In the genomic region with DNA sequence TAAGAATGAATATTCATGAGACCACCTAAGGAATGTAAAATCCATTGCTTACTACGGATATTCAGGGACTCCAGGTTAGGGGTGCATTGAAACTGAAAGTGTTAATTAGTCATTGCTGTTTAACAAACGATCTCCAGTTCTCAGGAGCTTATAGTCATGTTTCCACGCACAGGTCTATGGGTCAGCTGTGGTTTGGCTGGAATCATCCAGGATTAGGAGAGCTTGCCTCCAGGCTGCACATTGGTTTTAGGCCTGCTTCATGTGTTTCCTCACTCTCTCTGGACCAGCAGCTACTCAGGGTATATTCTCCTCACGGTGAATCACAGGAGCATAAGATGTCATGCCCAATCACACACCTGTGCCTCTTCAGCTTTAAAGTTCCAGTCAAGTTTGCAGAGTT, we compare ENCODE assay signal across 9 cellular contexts.
DNase-seq lines count a peak whose midpoint lies in the region; ATAC-seq and TF ChIP-seq lines count a peak whose summit lies in the region.
"Had no signal": no experiment of that assay in that cellular context is flagged by ENCODE, and none has a peak within 500 bp of the region (broad histone marks: within the 10 kb centered on the region; RNA-seq: fewer than 3 reads in every experiment).

No MANE protein-coding gene starts in this region.

- H3K4me1 ChIP-seq in Panc1 (ENCODE audit: control insufficient read depth, insufficient read depth, low read length) (peaks cover 13% of the 10 kb centered on the region), spleen (no peaks in the 10 kb centered on the region)

- CTCF ChIA-PET in Panc1 (lab: Charles Lee): no interaction called here

- H3K36me3 ChIP-seq in Panc1 (ENCODE audit: control insufficient read depth, insufficient read depth, low read length) (no peaks in the 10 kb centered on the region), spleen (no peaks in the 10 kb centered on the region)

- 52 to 81% (median 70%) methylated on average over 1 to 4 of the region's 4 CpGs for WGBS in spleen, 5 donors

- TF ChIP-seq CTCF in GM12865 (IDR thresholded peaks at IDR 0.05; ENCODE audit: insufficient read depth, low read depth, low read length, missing control alignments): no peak
- TF ChIP-seq CTCF in Panc1 (IDR thresholded peaks at IDR 0.05): no peak
- TF ChIP-seq CTCF in spleen (IDR thresholded peaks at IDR 0.05 in 8 of 11, conservative IDR thresholded peaks at IDR 0.05 in 3 of 11): no peak

- DNase-seq in GM12865 (ENCODE audit: low read depth): peak; percentile 3
- no peak for DNase-seq in Panc1 (ENCODE audit: low read depth, low spot score)
- peak; percentile 68 for DNase-seq in epithelial cell of prostate (ENCODE audit: low read depth, low spot score)
- peak; percentile 97 for DNase-seq in renal cortical epithelial cell (ENCODE audit: low read depth)
- DNase-seq in spleen: no peak
- no peak for DNase-seq in NCI-H1048 (lab: John Stamatoyannopoulos, UW)
- DNase-seq: NCI-H1694 treated with DMSO at 0.1 percent for 48 hours had no signal

- in situ Hi-C loops in Panc1 (cut with HindIII; ENCODE audit: low pct_unique_long_range_greater_than_20kb, low sequenced_read_pairs): no loop called here

- no peaks in the 10 kb centered on the region for H3K27me3 ChIP-seq in Panc1 (ENCODE audit: control insufficient read depth, insufficient read depth, low read length)
- H3K27me3 ChIP-seq in spleen (replicated peaks in 1 of 7): no peaks in the 10 kb centered on the region

- no peak overlapping the region for H3K4me3 ChIP-seq in GM12865 (ENCODE audit: low read depth, low read length)
- no peak overlapping the region; a peak in 1 of 4 replicates for H3K4me3 ChIP-seq in Panc1 (ENCODE audit: low read depth in 2 of 2, low read length in 2 of 2)
- H3K4me3 ChIP-seq in spleen: no peak overlapping the region

- intact Hi-C loops in Panc1 (cut with micrococcal nuclease; ENCODE audit: unreplicated experiment) (loop anchor here (10.0 kb wide), 2 partner anchors 96 to 174 kb away; no protein-coding TSS in a partner anchor), spleen (cut with DNase I; ENCODE audit: low total_unique reads) (no loop called here)

- POLR2A ChIA-PET in Panc1 (lab: Charles Lee): no interaction called here

- ATAC-seq in Panc1 (peak; percentile 77), HG03520 (IDR thresholded peaks at IDR 0.05; ENCODE audit: unreplicated experiment) (no peak), HG02840 (IDR thresholded peaks at IDR 0.05; ENCODE audit: low FRiP score, unreplicated experiment) (no peak)

- peak overlapping the region; percentile 76 for H3K27ac ChIP-seq in Panc1 (ENCODE audit: low read length)
- no peak overlapping the region for H3K27ac ChIP-seq in epithelial cell of prostate
- H3K27ac ChIP-seq in spleen: no peak overlapping the region

- no peak for TF ChIP-seq POLR2A in spleen (IDR thresholded peaks at IDR 0.05)

- no TSS peak for BruUV-seq in Panc1 (replicated peaks; lab: Mats Ljungman, UMichigan)

- H3K9me3 ChIP-seq in Panc1 (ENCODE audit: control insufficient read depth, insufficient read depth, low read depth, low read length) (no peaks in the 10 kb centered on the region), spleen (no peaks in the 10 kb centered on the region)

Comparison
In these comparisons a context has a peak if more than half of its experiments do, and no peak if none do; other contexts are left out.
1. DNase-seq: peak in GM12865 (single experiment), epithelial cell of prostate (single experiment) and renal cortical epithelial cell (single experiment); none in Panc1 (single experiment), spleen (single experiment) and NCI-H1048 (single experiment).